Comparison of ENCODE assay signal across 19 cellular contexts in genomic region chr14:19679863-19680262, GRCh38. TPM values are rescaled to one million over a fixed set of nuclear protein-coding genes. Genes with fewer than 3 reads are reported as not detected.
"Had no signal": no experiment of that assay in that cellular context is flagged by ENCODE, and none has a peak within 500 bp of the region (broad histone marks: within the 10 kb centered on the region; RNA-seq: fewer than 3 reads in every experiment).

No MANE protein-coding gene starts in this region.

RNA-seq across cellular contexts. Expression of gene OR11H2, which starts 33.8 kb away (rescaled TPM):
- total RNA-seq: heart left ventricle, kidney, left colon, left lung, liver, lung, natural killer cell, occipital lobe, osteocyte, posterior vena cava, psoas muscle, sigmoid colon, subcutaneous adipose tissue, suprapubic skin, thoracic aorta, urinary bladder, vagina had no signal
- polyA plus RNA-seq: heart left ventricle, immature natural killer cell, liver, lung, psoas muscle, sigmoid colon, small intestine, urinary bladder had no signal
